Comparison of ENCODE assay signal across 8 cellular contexts in genomic region chr16:3021449-3022207, GRCh38. TPM values are rescaled to one million over a fixed set of nuclear protein-coding genes. Genes with fewer than 3 reads are reported as not detected.
DNase-seq lines count a peak whose midpoint lies in the region; ATAC-seq and TF ChIP-seq lines count a peak whose summit lies in the region.

No MANE protein-coding gene starts in this region.

- DNase-seq in D341Med (ENCODE audit: low spot score) (peak; percentile 77), Right ventricle myocardium superior (peak; percentile 89), pons (ENCODE audit: low spot score) (peak; percentile 31), upper lobe of left lung (peak in 1 of 2 donors; percentile 93)

- peak overlapping the region; percentile 100 for H3K27ac ChIP-seq in HUES48 (ENCODE audit: low read depth, low read length)
- peak overlapping the region; percentile 79 for H3K27ac ChIP-seq in SU-DHL-6 (ENCODE audit: low read depth, low read length)
- H3K27ac ChIP-seq in upper lobe of left lung = peak overlapping the region; percentile 94 to 97 (median 97)

- no peaks in the 10 kb centered on the region for H3K36me3 Mint-ChIP-seq in activated naive CD8-positive, alpha-beta T cell

- no peaks in the 10 kb centered on the region for H3K9me2 ChIP-seq in SU-DHL-6 (replicated peaks; ENCODE audit: insufficient read depth, low read length)

- peaks cover 16% of the 10 kb centered on the region for H3K4me1 ChIP-seq in HUES48 (ENCODE audit: control insufficient read depth, insufficient read depth, low read length)
- peaks cover 45 to 72% (median 53%) of the 10 kb centered on the region in 4 donors for H3K4me1 ChIP-seq in upper lobe of left lung

- H3K4me3 ChIP-seq in HUES48 (ENCODE audit: low read depth, low read length) (peak overlapping the region; percentile 98), SU-DHL-6 (ENCODE audit: insufficient read depth, low read length, poor library complexity, severe bottlenecking) (peak overlapping the region; percentile 65), upper lobe of left lung (peak overlapping the region; percentile 62 to 80 (median 72))

- H3K9me3 ChIP-seq in HUES48 (ENCODE audit: control insufficient read depth, insufficient read depth, low read length) (no peaks in the 10 kb centered on the region), SU-DHL-6 (ENCODE audit: insufficient read depth, low read length) (no peaks in the 10 kb centered on the region), upper lobe of left lung (no peaks in the 10 kb centered on the region)

- WGBS in upper lobe of left lung, 2 donors = 13 to 31% methylated on average over 8 to 25 of the region's 25 CpGs

- no peaks in the 10 kb centered on the region for H3K79me2 ChIP-seq in SU-DHL-6 (ENCODE audit: insufficient read depth, low read length)

- peaks cover 45% of the 10 kb centered on the region for H3K4me1 Mint-ChIP-seq in activated naive CD8-positive, alpha-beta T cell (ENCODE audit: low read depth)

- TF ChIP-seq POLR2A in upper lobe of left lung (IDR thresholded peaks at IDR 0.05) = peak in 1 of 4 donors; percentile 3

- no peak for TF ChIP-seq EP300 in upper lobe of left lung (IDR thresholded peaks at IDR 0.05)

- peak overlapping the region; percentile 96 for H3K27ac Mint-ChIP-seq in activated naive CD8-positive, alpha-beta T cell

- H3K9me3 Mint-ChIP-seq in activated naive CD8-positive, alpha-beta T cell (ENCODE audit: low read depth) = no peaks in the 10 kb centered on the region

- peaks cover 14% of the 10 kb centered on the region for H3K36me3 ChIP-seq in HUES48 (ENCODE audit: control insufficient read depth, insufficient read depth, low read length)
- H3K36me3 ChIP-seq in SU-DHL-6 (ENCODE audit: low read length) = no peaks in the 10 kb centered on the region
- peaks cover 3 to 15% (median 10%) of the 10 kb centered on the region in 4 donors for H3K36me3 ChIP-seq in upper lobe of left lung

- intact Hi-C loops in Right ventricle myocardium superior (cut with DNase I) = no loop called here

- H3K4me2 ChIP-seq in SU-DHL-6 (ENCODE audit: low read depth, low read length, poor library complexity, severe bottlenecking) = peak overlapping the region; percentile 97

- peaks cover 18% of the 10 kb centered on the region for H3F3A ChIP-seq in SU-DHL-6 (ENCODE audit: insufficient read depth)

- H2AFZ ChIP-seq in SU-DHL-6 (ENCODE audit: low read depth, low read length, severe bottlenecking) = no peak overlapping the region

- peak; percentile 42 for TF ChIP-seq CTCF in SU-DHL-6 (IDR thresholded peaks at IDR 0.05; ENCODE audit: insufficient read depth, low read length, poor library complexity, severe bottlenecking)
- peak in 4 of 6 experiments; percentile 16 to 54 (median 32) for TF ChIP-seq CTCF in upper lobe of left lung (IDR thresholded peaks at IDR 0.05)

- ATAC-seq in Right ventricle myocardium superior (ENCODE audit: poor library complexity) = peak; percentile 58
- ATAC-seq in upper lobe of left lung (ENCODE audit: low FRiP score in 2 of 2) = peak; percentile 74 to 77
- no peak for ATAC-seq in HG03045 (IDR thresholded peaks at IDR 0.05; ENCODE audit: unreplicated experiment)

- H3K9ac ChIP-seq in HUES48 (ENCODE audit: low read depth, low read length) = peak overlapping the region; percentile 75
- peak overlapping the region; percentile 68 for H3K9ac ChIP-seq in SU-DHL-6 (ENCODE audit: low read length)

- H3K27me3 ChIP-seq in HUES48 (ENCODE audit: control insufficient read depth, insufficient read depth, low read length) (no peaks in the 10 kb centered on the region), SU-DHL-6 (ENCODE audit: low read length) (no peaks in the 10 kb centered on the region), upper lobe of left lung (peaks cover 0 to 10% (median 3%) of the 10 kb centered on the region in 4 donors)

- H3K4me3 Mint-ChIP-seq in activated naive CD8-positive, alpha-beta T cell = peak overlapping the region; percentile 87

- H3K27me3 Mint-ChIP-seq in activated naive CD8-positive, alpha-beta T cell = no peaks in the 10 kb centered on the region

- H4K20me1 ChIP-seq in SU-DHL-6 (ENCODE audit: low read depth, low read length) = no peaks in the 10 kb centered on the region

RNA-seq across cellular contexts. Expression of gene TNFRSF12A, which starts 1.5 kb away (rescaled TPM):
- total RNA-seq in Right ventricle myocardium superior (29.4 TPM), upper lobe of left lung (100 to 1,000 TPM in 1 of 6 donors, 10 to 100 TPM in 5; 37.7 to 431 (median 76.5) TPM)

RNA-seq across cellular contexts. Expression of gene HCFC1R1, which starts 2.1 kb away (rescaled TPM):
- total RNA-seq in Right ventricle myocardium superior = 53.5 TPM
- 10 to 100 TPM; 28.3 to 85.1 (median 42.2) TPM for total RNA-seq in upper lobe of left lung

RNA-seq across cellular contexts. Expression of gene THOC6, which starts 2.2 kb away (rescaled TPM):
- total RNA-seq in Right ventricle myocardium superior (11.0 TPM), upper lobe of left lung (10 to 100 TPM; 18.5 to 40.8 (median 33.1) TPM)

RNA-seq across cellular contexts. Expression of gene CLDN6, which starts 3.6 kb away (rescaled TPM):
- total RNA-seq in Right ventricle myocardium superior = not detected
- 1 to 10 TPM in 1 of 6 donors, under 1 TPM in 2, not detected in 3; 0.30 to 1.9 (median 0.72) TPM for total RNA-seq in upper lobe of left lung

RNA-seq across cellular contexts. Expression of gene CLDN9, which starts 8.9 kb away (rescaled TPM):
- total RNA-seq in Right ventricle myocardium superior = 0.73 TPM
- total RNA-seq in upper lobe of left lung = 1 to 10 TPM in 4 of 6 donors, under 1 TPM in 2; 0.57 to 5.9 (median 1.1) TPM
